In genomic region chr20:56698749-56699148, GRCh38 we compare ENCODE assay signal across 25 cellular contexts.
"Had no signal": no experiment of that assay in that cellular context is flagged by ENCODE, and none has a peak within 500 bp of the region (broad histone marks: within the 10 kb centered on the region; RNA-seq: fewer than 3 reads in every experiment).

No MANE protein-coding gene starts in this region.

- H3K27me3 Mint-ChIP-seq: effector memory CD8-positive, alpha-beta T cell had no signal

- H3K4me3 Mint-ChIP-seq: effector memory CD8-positive, alpha-beta T cell; mesothelial cell of epicardium; naive B cell; natural killer cell treated with Interleukin-12 subunit alpha and Interleukin-12 subunit beta and Interleukin-15 and Interleukin-18, amount 100 ng/mL, for 72 hours; neural crest cell; stimulated activated effector memory CD8-positive, alpha-beta T cell treated with anti-CD3 and anti-CD28 coated beads, Interleukin-12 subunit alpha, Interleukin-12 subunit beta, amount 100 ng/mL, for 72 hours had no signal

- ATAC-seq: effector memory CD8-positive, alpha-beta T cell; left lung; mucosa of descending colon; natural killer cell treated with Interleukin-12 subunit alpha and Interleukin-12 subunit beta and Interleukin-15 and Interleukin-18, amount 100 ng/mL, for 72 hours; sciatic nerve; stimulated activated effector memory CD8-positive, alpha-beta T cell treated with anti-CD3 and anti-CD28 coated beads, Interleukin-12 subunit alpha, Interleukin-12 subunit beta, amount 100 ng/mL, for 72 hours had no signal

- DNase-seq: cortex of kidney; effector memory CD8-positive, alpha-beta T cell; erythroblast; esophagus squamous epithelium; foreskin melanocyte; kidney; left lung; mesenchymal stem cell; mucosa of descending colon; naive B cell; stimulated activated CD4-positive, alpha-beta T cell treated with anti-CD3 and anti-CD28 coated beads, Interleukin-12 subunit alpha, Interleukin-12 subunit beta, amount 100 ng/mL, for 4 hours; stimulated activated CD4-positive, alpha-beta T cell treated with anti-CD3 and anti-CD28 coated beads, Interleukin-1b, Interleukin-23, amount 100 ng/mL, for 48 hours; stimulated activated CD4-positive, alpha-beta T cell treated with anti-CD3 and anti-CD28 coated beads, Interleukin-4, amount 100 ng/mL, for 1 hour; stimulated activated naive CD4-positive, alpha-beta T cell treated with Interleukin-2 at 50 U/mL for 16 hours; stomach; thyroid gland; trophoblast cell had no signal

- H3K4me3 ChIP-seq: esophagus squamous epithelium, left lung, mucosa of descending colon, prostate gland, right atrium auricular region, smooth muscle cell, stomach, thyroid gland had no signal

- H3K27ac Mint-ChIP-seq: effector memory CD8-positive, alpha-beta T cell; mesothelial cell of epicardium; naive B cell; natural killer cell treated with Interleukin-12 subunit alpha and Interleukin-12 subunit beta and Interleukin-15 and Interleukin-18, amount 100 ng/mL, for 72 hours; stimulated activated effector memory CD8-positive, alpha-beta T cell treated with anti-CD3 and anti-CD28 coated beads, Interleukin-12 subunit alpha, Interleukin-12 subunit beta, amount 100 ng/mL, for 72 hours had no signal

- H3K4me1 Mint-ChIP-seq: mesothelial cell of epicardium; naive B cell; stimulated activated effector memory CD8-positive, alpha-beta T cell treated with anti-CD3 and anti-CD28 coated beads, Interleukin-12 subunit alpha, Interleukin-12 subunit beta, amount 100 ng/mL, for 72 hours had no signal

- H3K9me3 ChIP-seq: esophagus squamous epithelium, left lung, mucosa of descending colon, prostate gland, right atrium auricular region, stomach, thyroid gland had no signal

- H3K36me3 Mint-ChIP-seq: mesothelial cell of epicardium; naive B cell; natural killer cell treated with Interleukin-12 subunit alpha and Interleukin-12 subunit beta and Interleukin-15 and Interleukin-18, amount 100 ng/mL, for 72 hours; stimulated activated effector memory CD8-positive, alpha-beta T cell treated with anti-CD3 and anti-CD28 coated beads, Interleukin-12 subunit alpha, Interleukin-12 subunit beta, amount 100 ng/mL, for 72 hours had no signal

- H3K4me1 ChIP-seq: esophagus squamous epithelium, left lung, prostate gland, right atrium auricular region, stomach, thyroid gland had no signal

- H3K36me3 ChIP-seq: esophagus squamous epithelium, left lung, prostate gland, right atrium auricular region, stomach, thyroid gland had no signal

- H3K27ac ChIP-seq: esophagus squamous epithelium, left lung, prostate gland, right atrium auricular region, stomach, thyroid gland had no signal

- H3K9me3 Mint-ChIP-seq: effector memory CD8-positive, alpha-beta T cell; mesothelial cell of epicardium; natural killer cell treated with Interleukin-12 subunit alpha and Interleukin-12 subunit beta and Interleukin-15 and Interleukin-18, amount 100 ng/mL, for 72 hours; neural crest cell; stimulated activated effector memory CD8-positive, alpha-beta T cell treated with anti-CD3 and anti-CD28 coated beads, Interleukin-12 subunit alpha, Interleukin-12 subunit beta, amount 100 ng/mL, for 72 hours had no signal
